17 cellular contexts compared by ENCODE assay signal in the genomic region with DNA sequence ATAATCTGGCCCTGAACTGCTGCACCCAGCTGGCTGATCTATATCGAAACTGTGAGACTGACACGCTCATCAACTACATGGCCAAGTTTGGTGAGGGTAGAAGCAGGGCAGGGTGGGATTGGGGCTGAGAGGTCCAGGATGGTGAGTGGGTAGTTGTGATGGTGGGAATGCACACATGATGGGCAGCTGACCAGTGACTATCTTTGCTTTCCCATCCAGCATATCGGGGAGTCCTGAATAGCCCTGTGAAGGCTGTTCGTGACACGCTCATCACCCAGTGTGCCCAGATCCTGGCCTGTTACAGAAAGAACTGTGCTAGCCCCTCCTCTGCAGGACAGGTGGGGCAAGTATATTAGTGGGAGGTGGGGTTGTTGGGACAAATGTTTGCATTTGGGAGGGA. TPM values are rescaled to one million over a fixed set of nuclear protein-coding genes. Genes with fewer than 3 reads are reported as not detected.
DNase-seq lines count a peak whose midpoint lies in the region; ATAC-seq and TF ChIP-seq lines count a peak whose summit lies in the region.
"Had no signal": no experiment of that assay in that cellular context is flagged by ENCODE, and none has a peak within 500 bp of the region (broad histone marks: within the 10 kb centered on the region; RNA-seq: fewer than 3 reads in every experiment).

No MANE protein-coding gene starts in this region.

- no peaks in the 10 kb centered on the region for H3K27me3 Mint-ChIP-seq in activated naive CD8-positive, alpha-beta T cell
- H3K27me3 Mint-ChIP-seq in activated naive CD8-positive, alpha-beta T cell treated with anti-CD3 and anti-CD28 coated beads for 36 hours, result no peaks in the 10 kb centered on the region
- no peaks in the 10 kb centered on the region for H3K27me3 Mint-ChIP-seq in effector memory CD8-positive, alpha-beta T cell

- H3K9me3 Mint-ChIP-seq in activated naive CD8-positive, alpha-beta T cell (ENCODE audit: low read depth), result no peaks in the 10 kb centered on the region
- H3K9me3 Mint-ChIP-seq in activated naive CD8-positive, alpha-beta T cell treated with anti-CD3 and anti-CD28 coated beads for 36 hours, result no peaks in the 10 kb centered on the region
- H3K9me3 Mint-ChIP-seq in effector memory CD8-positive, alpha-beta T cell, result no peaks in the 10 kb centered on the region
- H3K9me3 Mint-ChIP-seq in stimulated activated effector memory CD8-positive, alpha-beta T cell treated with anti-CD3 and anti-CD28 coated beads, Interleukin-12 subunit alpha, Interleukin-12 subunit beta, amount 100 ng/mL, for 72 hours, result no peaks in the 10 kb centered on the region
- H3K9me3 Mint-ChIP-seq: activated T-cell treated with anti-CD3 and anti-CD28 coated beads, Interleukin-2, amount 50 U/mL, for 72 hours had no signal

- DNase-seq in activated naive CD8-positive, alpha-beta T cell treated with anti-CD3 and anti-CD28 coated beads for 36 hours, result no peak
- DNase-seq in OCI-LY7 (ENCODE audit: low spot score) (no peak), OCI-M2 (lab: John Stamatoyannopoulos, UW; ENCODE audit: unreplicated experiment) (no peak)
- no peak for DNase-seq in effector memory CD8-positive, alpha-beta T cell
- DNase-seq in stimulated activated effector memory CD8-positive, alpha-beta T cell treated with anti-CD3 and anti-CD28 coated beads, Interleukin-12 subunit alpha, Interleukin-12 subunit beta, amount 100 ng/mL, for 72 hours (ENCODE audit: low spot score in 2 of 2), result no peak
- DNase-seq: amniotic stem cell, Caco-2, caudate nucleus, esophagus squamous epithelium, Kasumi-1, NCI-H1105, NCI-H748 treated with DMSO at 0.1 percent for 48 hours had no signal

- H3K79me2 ChIP-seq in OCI-LY7 (ENCODE audit: insufficient read depth, low read depth, low read length), result peaks cover 13% of the 10 kb centered on the region

- no peak overlapping the region for H2AFZ ChIP-seq in OCI-LY7 (ENCODE audit: low read length)

- peaks cover 16% of the 10 kb centered on the region for H3K36me3 Mint-ChIP-seq in activated naive CD8-positive, alpha-beta T cell
- H3K36me3 Mint-ChIP-seq in activated naive CD8-positive, alpha-beta T cell treated with anti-CD3 and anti-CD28 coated beads for 36 hours, result peaks cover 44% of the 10 kb centered on the region
- peaks cover 87% of the 10 kb centered on the region for H3K36me3 Mint-ChIP-seq in effector memory CD8-positive, alpha-beta T cell (ENCODE audit: insufficient read depth)
- peaks cover 99% of the 10 kb centered on the region for H3K36me3 Mint-ChIP-seq in stimulated activated effector memory CD8-positive, alpha-beta T cell treated with anti-CD3 and anti-CD28 coated beads, Interleukin-12 subunit alpha, Interleukin-12 subunit beta, amount 100 ng/mL, for 72 hours

- no peaks in the 10 kb centered on the region for H4K20me1 ChIP-seq in OCI-LY7 (ENCODE audit: insufficient read depth, low read length)

- no peak for TF ChIP-seq CTCF in OCI-LY7 (conservative IDR thresholded peaks at IDR 0.05; ENCODE audit: low read length)

- no peak overlapping the region for H3K4me3 ChIP-seq in OCI-LY7 (ENCODE audit: low read depth, low read length, poor library complexity, severe bottlenecking)
- H3K4me3 ChIP-seq: esophagus squamous epithelium, mucosa of descending colon had no signal

- POLR2A ChIA-PET in OCI-LY7 (lab: Charles Lee), result interaction anchor here (0.9 to 2.1 kb wide), 4 partner anchors 10 to 36 kb away, joined by 3 to 10 read pairs (median 6); a partner anchor contains a TSS

- H3K4me1 Mint-ChIP-seq in activated naive CD8-positive, alpha-beta T cell (ENCODE audit: low read depth), result peaks cover 31% of the 10 kb centered on the region
- H3K4me1 Mint-ChIP-seq in activated naive CD8-positive, alpha-beta T cell treated with anti-CD3 and anti-CD28 coated beads for 36 hours, result peaks cover 24% of the 10 kb centered on the region
- H3K4me1 Mint-ChIP-seq in effector memory CD8-positive, alpha-beta T cell (ENCODE audit: low read depth in 2 of 2), result peaks cover 30 to 39% of the 10 kb centered on the region in 2 donors
- H3K4me1 Mint-ChIP-seq in stimulated activated effector memory CD8-positive, alpha-beta T cell treated with anti-CD3 and anti-CD28 coated beads, Interleukin-12 subunit alpha, Interleukin-12 subunit beta, amount 100 ng/mL, for 72 hours, result peaks cover 52% of the 10 kb centered on the region

- H3K9me2 ChIP-seq in OCI-LY7 (ENCODE audit: insufficient read depth, low read length), result no peaks in the 10 kb centered on the region

- CTCF ChIA-PET in OCI-LY7 (lab: Charles Lee; ENCODE audit: unreplicated experiment), result interaction anchor here (1.0 kb wide), 1 partner anchor 24 kb away, joined by 5 read pairs; no protein-coding TSS in a partner anchor

- peak overlapping the region; percentile 36 for H3K27ac Mint-ChIP-seq in activated naive CD8-positive, alpha-beta T cell
- H3K27ac Mint-ChIP-seq in activated naive CD8-positive, alpha-beta T cell treated with anti-CD3 and anti-CD28 coated beads for 36 hours, result no peak overlapping the region
- peak overlapping the region in 1 of 2 donors; percentile 66 for H3K27ac Mint-ChIP-seq in effector memory CD8-positive, alpha-beta T cell
- peak overlapping the region; percentile 55 for H3K27ac Mint-ChIP-seq in stimulated activated effector memory CD8-positive, alpha-beta T cell treated with anti-CD3 and anti-CD28 coated beads, Interleukin-12 subunit alpha, Interleukin-12 subunit beta, amount 100 ng/mL, for 72 hours

- H3K9me3 ChIP-seq in OCI-LY7 (ENCODE audit: low read length), result no peaks in the 10 kb centered on the region
- H3K9me3 ChIP-seq: Caco-2, esophagus squamous epithelium, mucosa of descending colon had no signal

- BruUV-seq in OCI-LY7 (replicated peaks; lab: Mats Ljungman, UMichigan), result no TSS peak

- H3K27ac ChIP-seq in OCI-LY7 (ENCODE audit: low read depth, low read length, poor library complexity, severe bottlenecking), result peak overlapping the region; percentile 34
- H3K27ac ChIP-seq: esophagus squamous epithelium had no signal

- peaks cover 41% of the 10 kb centered on the region for H3K4me1 ChIP-seq in OCI-LY7 (ENCODE audit: insufficient read depth, low read length, poor library complexity, severe bottlenecking)

- peaks cover 80% of the 10 kb centered on the region for H3K36me3 ChIP-seq in OCI-LY7 (ENCODE audit: insufficient read depth, low read length)

- H3K4me2 ChIP-seq in OCI-LY7 (ENCODE audit: low read length), result peak overlapping the region; percentile 49

- no peak for ATAC-seq in effector memory CD8-positive, alpha-beta T cell (replicated peaks)
- ATAC-seq in stimulated activated effector memory CD8-positive, alpha-beta T cell treated with anti-CD3 and anti-CD28 coated beads, Interleukin-12 subunit alpha, Interleukin-12 subunit beta, amount 100 ng/mL, for 72 hours, result no peak
- ATAC-seq in GM18502 (IDR thresholded peaks at IDR 0.05; ENCODE audit: poor library complexity, unreplicated experiment) (no peak), GM18520 (IDR thresholded peaks at IDR 0.05; ENCODE audit: unreplicated experiment) (no peak)

- intact Hi-C loops in OCI-LY7 (cut with micrococcal nuclease; ENCODE audit: unreplicated experiment), result loop anchor here (1.0 kb wide), 1 partner anchor 24 kb away; no protein-coding TSS in a partner anchor

- H3K4me3 Mint-ChIP-seq in activated naive CD8-positive, alpha-beta T cell, result no peak overlapping the region
- no peak overlapping the region for H3K4me3 Mint-ChIP-seq in activated naive CD8-positive, alpha-beta T cell treated with anti-CD3 and anti-CD28 coated beads for 36 hours
- peak overlapping the region; percentile 38 to 44 for H3K4me3 Mint-ChIP-seq in effector memory CD8-positive, alpha-beta T cell
- H3K4me3 Mint-ChIP-seq in stimulated activated effector memory CD8-positive, alpha-beta T cell treated with anti-CD3 and anti-CD28 coated beads, Interleukin-12 subunit alpha, Interleukin-12 subunit beta, amount 100 ng/mL, for 72 hours, result peak overlapping the region; percentile 8
- H3K4me3 Mint-ChIP-seq: activated T-cell treated with anti-CD3 and anti-CD28 coated beads, Interleukin-2, amount 50 U/mL, for 72 hours had no signal

RNA-seq across cellular contexts. Expression of a gene that starts 12.5 kb away (rescaled TPM):
- 10 to 100 TPM; 34.8 to 38.6 TPM for total RNA-seq in activated naive CD8-positive, alpha-beta T cell treated with anti-CD3 and anti-CD28 coated beads for 36 hours
- 55.6 and 64.8 TPM in 2 replicates for total RNA-seq in OCI-LY7 (2014; rRNA removed; shearing (Covaris generic))
- 33.6 and 36.6 TPM in 2 replicates for total RNA-seq in OCI-LY7 (2022)

RNA-seq across cellular contexts. Expression of a gene that starts 16.0 kb away (rescaled TPM):
- 10 to 100 TPM; 31.0 to 35.5 TPM for total RNA-seq in activated naive CD8-positive, alpha-beta T cell treated with anti-CD3 and anti-CD28 coated beads for 36 hours
- 22.0 and 22.6 TPM in 2 replicates for total RNA-seq in OCI-LY7 (2014; rRNA removed; shearing (Covaris generic))
- 52.6 and 59.5 TPM in 2 replicates for total RNA-seq in OCI-LY7 (2022)

RNA-seq across cellular contexts. Expression of a gene that starts 25.2 kb away (rescaled TPM):
- total RNA-seq in activated naive CD8-positive, alpha-beta T cell treated with anti-CD3 and anti-CD28 coated beads for 36 hours, result 10 to 100 TPM; 74.6 to 74.9 TPM
- total RNA-seq in OCI-LY7 (2014; rRNA removed; shearing (Covaris generic)), result 51.9 and 53.6 TPM in 2 replicates
- 82.0 and 87.1 TPM in 2 replicates for total RNA-seq in OCI-LY7 (2022)

RNA-seq across cellular contexts. Expression of a gene that starts 42.0 kb away (rescaled TPM):
- 10 to 100 TPM; 45.9 to 49.7 TPM for total RNA-seq in activated naive CD8-positive, alpha-beta T cell treated with anti-CD3 and anti-CD28 coated beads for 36 hours
- 27.7 and 45.2 TPM in 2 replicates for total RNA-seq in OCI-LY7 (2014; rRNA removed; shearing (Covaris generic))
- 52.8 and 59.7 TPM in 2 replicates for total RNA-seq in OCI-LY7 (2022)

Comparison
In these comparisons a context has a peak if more than half of its experiments do, and no peak if none do; other contexts are left out.
1. H3K4me3 Mint-ChIP-seq: peak in effector memory CD8-positive, alpha-beta T cell (2 of 2) and stimulated activated effector memory CD8-positive, alpha-beta T cell treated with anti-CD3 and anti-CD28 coated beads, Interleukin-12 subunit alpha, Interleukin-12 subunit beta, amount 100 ng/mL, for 72 hours (single experiment); none in activated naive CD8-positive, alpha-beta T cell (single experiment) and activated naive CD8-positive, alpha-beta T cell treated with anti-CD3 and anti-CD28 coated beads for 36 hours (single experiment).